ENCODE assay signal across 18 cellular contexts in the genomic region with DNA sequence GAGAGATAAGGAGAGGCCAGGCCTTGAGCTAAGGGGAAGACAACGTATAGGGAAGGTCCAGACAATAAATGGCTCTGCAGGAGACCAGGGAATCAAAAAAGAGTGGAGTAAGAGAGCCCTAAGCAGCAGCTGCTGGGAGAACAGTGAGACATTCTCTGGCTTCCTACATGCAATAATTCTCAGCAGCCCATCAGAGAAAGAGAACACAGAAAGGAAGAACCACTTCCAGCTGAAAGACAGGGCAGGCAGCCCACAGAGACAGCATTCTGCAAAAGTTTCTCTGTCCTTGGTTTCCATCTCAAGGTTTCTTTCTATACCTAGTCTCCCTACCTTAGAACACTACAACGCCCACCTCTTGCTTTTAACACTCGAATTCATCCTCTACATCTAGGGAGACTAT.
A peak's percentile ranks its signal among the peaks of the same experiment; 100 is the strongest.
DNase-seq lines count a peak whose midpoint lies in the region; ATAC-seq and TF ChIP-seq lines count a peak whose summit lies in the region.
"Had no signal": no experiment of that assay in that cellular context is flagged by ENCODE, and none has a peak within 500 bp of the region (broad histone marks: within the 10 kb centered on the region; RNA-seq: fewer than 3 reads in every experiment).

No MANE protein-coding gene starts in this region.

- H4K20me1 ChIP-seq in IMR-90 (ENCODE audit: insufficient read depth, low read length), result no peaks in the 10 kb centered on the region

- H3K9me1 ChIP-seq in IMR-90 (ENCODE audit: insufficient read depth, low read length), result no peaks in the 10 kb centered on the region

- CTCF ChIA-PET in IMR-90 (lab: Yijun Ruan, JAX), result interaction anchor here (0.6 kb wide), 1 partner anchor 11 kb away, joined by 3 read pairs; no protein-coding TSS in a partner anchor

- H3K4me1 ChIP-seq in IMR-90 (ENCODE audit: control insufficient read depth, insufficient read depth, low read length), result no peaks in the 10 kb centered on the region
- peaks cover 0 to 56% (median 51%) of the 10 kb centered on the region in 4 donors for H3K4me1 ChIP-seq in esophagus muscularis mucosa
- H3K4me1 ChIP-seq in neuronal stem cell (ENCODE audit: control insufficient read depth in 2 of 2, insufficient read depth in 1 of 2, low read depth in 1 of 2, low read length in 2 of 2), result peaks cover 0 to 11% of the 10 kb centered on the region in 2 donors
- H3K4me1 ChIP-seq: HAP-1, Peyer's patch had no signal

- no peak overlapping the region for H2AK9ac ChIP-seq in IMR-90 (replicated peaks; ENCODE audit: low read depth, low read length, poor library complexity)

- H3K27ac ChIP-seq in IMR-90 (ENCODE audit: insufficient read depth, low read length) (no peak overlapping the region), esophagus muscularis mucosa (replicated peaks in 1 of 4) (peak overlapping the region; percentile 3 to 41 (median 14)), neuronal stem cell (replicated peaks; ENCODE audit: low read length) (peak overlapping the region; percentile 43)
- H3K27ac ChIP-seq: A549, HL-60, SK-N-MC had no signal

- WGBS in IMR-90 (ENCODE audit: extremely low coverage in 2 of 2, insufficient read length in 1 of 2), 2 experiments, result no CpG with 5 or more reads among the region's 3 CpGs
- 73% methylated on average over 3 of the region's 3 CpGs for WGBS in esophagus muscularis mucosa
- WGBS in neuronal stem cell (ENCODE audit: extremely low coverage in 2 of 2, insufficient read length in 2 of 2, insufficient replicate concordance in 1 of 2), 2 donors, result no CpG with 5 or more reads among the region's 3 CpGs

- H3K23ac ChIP-seq in IMR-90 (ENCODE audit: low read depth, low read length) (no peak overlapping the region), neuronal stem cell (ENCODE audit: low read depth, low read length, poor library complexity) (no peak overlapping the region)

- no peak overlapping the region for H3K18ac ChIP-seq in IMR-90 (ENCODE audit: low read depth, low read length)
- H3K18ac ChIP-seq in neuronal stem cell (ENCODE audit: low read length), result no peak overlapping the region

- dilution Hi-C loops in IMR-90 (cut with HindIII; ENCODE audit: low sequenced_read_pairs, unreplicated experiment), result no loop called here

- H2BK5ac ChIP-seq in IMR-90 (ENCODE audit: low read depth, low read length, poor library complexity, severe bottlenecking) (no peak overlapping the region), neuronal stem cell (ENCODE audit: low read length) (no peak overlapping the region)

- H3K9me3 ChIP-seq in IMR-90 (ENCODE audit: control insufficient read depth, insufficient read depth, low read length) (no peaks in the 10 kb centered on the region), esophagus muscularis mucosa (no peaks in the 10 kb centered on the region), neuronal stem cell (replicated peaks in 1 of 2; ENCODE audit: control insufficient read depth in 2 of 2, insufficient read depth in 1 of 2, low read depth in 1 of 2, low read length in 2 of 2) (no peaks in the 10 kb centered on the region)
- H3K9me3 ChIP-seq: A549, HAP-1, Peyer's patch had no signal

- H4K91ac ChIP-seq in IMR-90 (ENCODE audit: insufficient read depth, low read depth, low read length) (no peak overlapping the region), neuronal stem cell (ENCODE audit: low read depth, low read length, poor library complexity) (no peak overlapping the region)

- H2AFZ ChIP-seq in IMR-90 (replicated peaks; ENCODE audit: low read length, poor library complexity), result no peak overlapping the region
- no peak overlapping the region for H2AFZ ChIP-seq in neuronal stem cell (ENCODE audit: low read length)

- TF ChIP-seq POLR2A in IMR-90 (IDR thresholded peaks at IDR 0.05; ENCODE audit: low read depth, low read length) (no peak), esophagus muscularis mucosa (IDR thresholded peaks at IDR 0.05; ENCODE audit: low read depth) (no peak)

- no peak overlapping the region for H4K5ac ChIP-seq in IMR-90 (ENCODE audit: low read depth, low read length)

- H4K8ac ChIP-seq in IMR-90 (ENCODE audit: low read depth in 2 of 2, low read length in 2 of 2) (no peak overlapping the region), neuronal stem cell (ENCODE audit: low read depth, low read length) (no peak overlapping the region)

- H3K4me3 ChIP-seq in IMR-90 (ENCODE audit: insufficient read depth, low read depth, low read length) (no peak overlapping the region), esophagus muscularis mucosa (no peak overlapping the region), neuronal stem cell (ENCODE audit: low read length in 2 of 2) (no peak overlapping the region)
- H3K4me3 ChIP-seq: A549, HAP-1, Peyer's patch, SK-N-MC had no signal

- H3K56ac ChIP-seq in IMR-90 (ENCODE audit: extremely low read depth, insufficient read depth, low read length), result no peak overlapping the region

- H2AK5ac ChIP-seq in IMR-90 (ENCODE audit: low read depth, low read length), result no peak overlapping the region
- no peak overlapping the region for H2AK5ac ChIP-seq in neuronal stem cell (ENCODE audit: low read depth, low read length)

- TF ChIP-seq EP300 in esophagus muscularis mucosa (IDR thresholded peaks at IDR 0.05), result no peak

- DNase-seq in IMR-90 (no peak), esophagus muscularis mucosa (ENCODE audit: extremely low spot score) (no peak), neuronal stem cell (ENCODE audit: low spot score) (no peak), epidermal melanocyte (ENCODE audit: insufficient read length, low spot score) (no peak), NCI-H1694 (lab: John Stamatoyannopoulos, UW) (no peak), NCI-H345 treated with DMSO at 0.1 percent for 48 hours (lab: John Stamatoyannopoulos, UW; ENCODE audit: unreplicated experiment) (no peak), GF-D8 (lab: John Stamatoyannopoulos, UW) (no peak)
- DNase-seq: C1 segment of cervical spinal cord, DND-41, NCI-H1436, NCI-H2081, Peyer's patch had no signal

- H2BK12ac ChIP-seq in neuronal stem cell (ENCODE audit: low read length), result no peak overlapping the region

- no peak overlapping the region for H3K4me2 ChIP-seq in IMR-90 (ENCODE audit: low read depth, low read length)
- no peak overlapping the region for H3K4me2 ChIP-seq in neuronal stem cell (ENCODE audit: insufficient read depth, low read length, poor library complexity, severe bottlenecking)
- H3K4me2 ChIP-seq: A549 had no signal

- H3K14ac ChIP-seq in IMR-90 (replicated peaks; ENCODE audit: low read depth, low read length) (0 out of 2 replicates have a peak overlapping the region, but pooled peaks have one; percentile 30), neuronal stem cell (ENCODE audit: low read length) (no peak overlapping the region)

- ATAC-seq in GM21390 (IDR thresholded peaks at IDR 0.05; ENCODE audit: unreplicated experiment) (peak; percentile 45), IMR-90 (ENCODE audit: low read depth) (no peak)
- ATAC-seq: A549, Right ventricle myocardium inferior had no signal

- H3K36me3 ChIP-seq in IMR-90 (ENCODE audit: control insufficient read depth, insufficient read depth, low read length) (no peaks in the 10 kb centered on the region), esophagus muscularis mucosa (no peaks in the 10 kb centered on the region), neuronal stem cell (replicated peaks in 1 of 2; ENCODE audit: control insufficient read depth in 2 of 2, insufficient read depth in 2 of 2, low read length in 2 of 2) (no peaks in the 10 kb centered on the region)
- H3K36me3 ChIP-seq: HAP-1, Peyer's patch had no signal

- TF ChIP-seq CTCF in IMR-90 (conservative IDR thresholded peaks at IDR 0.05; ENCODE audit: low read depth, low read length), result no peak
- no peak for TF ChIP-seq CTCF in esophagus muscularis mucosa (IDR thresholded peaks at IDR 0.05)

- TF ChIP-seq RAD21 in IMR-90 (IDR thresholded peaks at IDR 0.05; ENCODE audit: low read length), result no peak

- no peaks in the 10 kb centered on the region for H3K79me1 ChIP-seq in IMR-90 (ENCODE audit: low read depth in 1 of 2, low read length in 2 of 2)
- H3K79me1 ChIP-seq in neuronal stem cell (ENCODE audit: low read depth, low read length), result no peaks in the 10 kb centered on the region

- no peak overlapping the region for H2BK15ac ChIP-seq in IMR-90 (ENCODE audit: low read depth, low read length)
- no peak overlapping the region for H2BK15ac ChIP-seq in neuronal stem cell (ENCODE audit: low read length)

- H3K9ac ChIP-seq in IMR-90 (ENCODE audit: low read depth, low read length), result no peak overlapping the region
- no peak overlapping the region for H3K9ac ChIP-seq in neuronal stem cell (ENCODE audit: low read depth, low read length, poor library complexity)

- H2BK120ac ChIP-seq in IMR-90 (ENCODE audit: low read depth, low read length) (no peak overlapping the region), neuronal stem cell (ENCODE audit: low read depth, low read length) (no peak overlapping the region)

- H3K27me3 ChIP-seq in IMR-90 (ENCODE audit: control insufficient read depth, insufficient read depth, low read length) (no peaks in the 10 kb centered on the region), esophagus muscularis mucosa (no peaks in the 10 kb centered on the region), neuronal stem cell (ENCODE audit: control insufficient read depth in 3 of 3, insufficient read depth in 3 of 3, low read depth in 1 of 3, low read length in 3 of 3) (no peaks in the 10 kb centered on the region)
- H3K27me3 ChIP-seq: Peyer's patch had no signal

- intact Hi-C loops in IMR-90 (cut with micrococcal nuclease) (no loop called here), esophagus muscularis mucosa (cut with DNase I) (no loop called here)

- POLR2A ChIA-PET in IMR-90 (lab: Charles Lee; ENCODE audit: unreplicated experiment), result no interaction called here

- BruUV-seq in IMR-90 (replicated peaks; lab: Mats Ljungman, UMichigan), result no TSS peak

- H3K4ac ChIP-seq in IMR-90 (ENCODE audit: low read depth, low read length), result no peak overlapping the region
- H3K4ac ChIP-seq in neuronal stem cell (ENCODE audit: low read length), result no peak overlapping the region

- in situ Hi-C loops in IMR-90 (cut with MboI; ENCODE audit: low sequenced_read_pairs), result no loop called here

- no peak overlapping the region for H2BK20ac ChIP-seq in IMR-90 (ENCODE audit: low read depth, low read length)

TF ChIP-seq in IMR-90, 13 proteins besides CTCF, POLR2A, EP300 and RAD21:
- TF ChIP-seq RCOR1 (IDR thresholded peaks at IDR 0.05; ENCODE audit: insufficient replicate concordance, low read length), result no peak
- TF ChIP-seq NFE2L2 (IDR thresholded peaks at IDR 0.05; ENCODE audit: low read depth, low read length), result no peak
- no peak for TF ChIP-seq CEBPB (IDR thresholded peaks at IDR 0.05; ENCODE audit: low read depth, low read length)
- TF ChIP-seq MAZ (IDR thresholded peaks at IDR 0.05; ENCODE audit: borderline replicate concordance, low read depth, low read length), result no peak
- no peak for TF ChIP-seq SMC3 (IDR thresholded peaks at IDR 0.05; ENCODE audit: low read depth, low read length)
- TF ChIP-seq RFX5 (IDR thresholded peaks at IDR 0.05; ENCODE audit: low read depth, low read length), result no peak
- TF ChIP-seq BHLHE40 (IDR thresholded peaks at IDR 0.05; ENCODE audit: low read depth, low read length), result no peak
